18 cellular contexts compared by ENCODE assay signal in genomic region chr6:161596807-161597505, GRCh38.
DNase-seq lines count a peak whose midpoint lies in the region; ATAC-seq and TF ChIP-seq lines count a peak whose summit lies in the region.
"Had no signal": no experiment of that assay in that cellular context is flagged by ENCODE, and none has a peak within 500 bp of the region (broad histone marks: within the 10 kb centered on the region; RNA-seq: fewer than 3 reads in every experiment).

No MANE protein-coding gene starts in this region.

- H4K12ac ChIP-seq in trophoblast cell (ENCODE audit: low read depth, low read length): no peak overlapping the region

- no peak overlapping the region for H3K4me2 ChIP-seq in mammary epithelial cell (ENCODE audit: insufficient read depth, low read depth, low read length)
- no peak overlapping the region for H3K4me2 ChIP-seq in trophoblast cell (ENCODE audit: low read length)
- H3K4me2 ChIP-seq: BLaER1 treated with 17β-estradiol and CSF1 and Interleukin-3, amounts not matched to agents 10 nM and 100 nM had no signal

- H3K9ac ChIP-seq in mammary epithelial cell (ENCODE audit: insufficient read depth, low read length) (no peak overlapping the region), trophoblast cell (ENCODE audit: low read length) (no peak overlapping the region)
- H3K9ac ChIP-seq: BLaER1 treated with 17β-estradiol and CSF1 and Interleukin-3, amounts not matched to agents 10 nM and 100 nM; GM23248 had no signal

- no peak for DNase-seq in mammary epithelial cell
- DNase-seq in MCF 10A (ENCODE audit: unreplicated experiment): no peak
- DNase-seq in NCI-H526 treated with DMSO at 0.1 percent for 48 hours (lab: John Stamatoyannopoulos, UW): peak; percentile 17
- no peak for DNase-seq in epithelial cell of prostate (ENCODE audit: low read depth, low spot score)
- DNase-seq in trophoblast cell: peak; percentile 57 to 79
- DNase-seq in posterior vena cava (ENCODE audit: low spot score): no peak
- DNase-seq in NCI-H2171 (lab: John Stamatoyannopoulos, UW): no peak
- DNase-seq: CD8-positive, alpha-beta T cell; DMS 273 treated with DMSO at 0.1 percent for 48 hours; DMS79; GDM1; GM23248 had no signal

- H3K4me3 Mint-ChIP-seq in MCF 10A (ENCODE audit: unreplicated experiment): no peak overlapping the region
- H3K4me3 Mint-ChIP-seq: B cell; CD8-positive, alpha-beta T cell; IgD-negative memory B cell had no signal

- H4K91ac ChIP-seq in trophoblast cell (ENCODE audit: low read depth, low read length): no peak overlapping the region

- no peaks in the 10 kb centered on the region for H3K27me3 Mint-ChIP-seq in MCF 10A (ENCODE audit: insufficient read depth, unreplicated experiment)
- H3K27me3 Mint-ChIP-seq: B cell, IgD-negative memory B cell had no signal

- no peak overlapping the region for H2BK12ac ChIP-seq in trophoblast cell (ENCODE audit: low read length)

- H2AK5ac ChIP-seq in trophoblast cell (ENCODE audit: low read length): no peak overlapping the region

- POLR2A ChIA-PET in MCF 10A (lab: Yijun Ruan, JAX): no interaction called here

- H4K8ac ChIP-seq in trophoblast cell (ENCODE audit: low read depth, low read length): no peak overlapping the region

- WGBS in mammary epithelial cell (ENCODE audit: low coverage, missing lambda C conversion rate): 44% methylated on average over 5 of the region's 7 CpGs
- WGBS in trophoblast cell (ENCODE audit: extremely low coverage, insufficient coverage, insufficient read length): no CpG with 5 or more reads among the region's 7 CpGs

- H3K4me1 Mint-ChIP-seq in MCF 10A (ENCODE audit: insufficient read depth, unreplicated experiment): no peaks in the 10 kb centered on the region
- H3K4me1 Mint-ChIP-seq: B cell, IgD-negative memory B cell had no signal

- no peak overlapping the region for H3K27ac ChIP-seq in mammary epithelial cell (ENCODE audit: insufficient read depth, low read depth, low read length)
- H3K27ac ChIP-seq in epithelial cell of prostate: peak overlapping the region; percentile 41
- H3K27ac ChIP-seq in trophoblast cell (ENCODE audit: low read depth, low read length): no peak overlapping the region
- H3K27ac ChIP-seq: BLaER1 treated with 17β-estradiol and CSF1 and Interleukin-3, amounts not matched to agents 10 nM and 100 nM; GM23248 had no signal

- intact Hi-C loops in mammary epithelial cell (cut with micrococcal nuclease): no loop called here
- intact Hi-C loops in MCF 10A (cut with micrococcal nuclease): no loop called here
- intact Hi-C loops in posterior vena cava (cut with DNase I): no loop called here

- no peak for TF ChIP-seq CTCF in mammary epithelial cell (conservative IDR thresholded peaks at IDR 0.05 in 1 of 2, IDR thresholded peaks at IDR 0.05 in 1 of 2; ENCODE audit: extremely low read depth in 1 of 2, insufficient read depth in 1 of 2, low read depth in 1 of 2, low read length in 2 of 2)
- no peak for TF ChIP-seq CTCF in MCF 10A (IDR thresholded peaks at IDR 0.05; ENCODE audit: unreplicated experiment)

- no peak overlapping the region for H3K14ac ChIP-seq in trophoblast cell (ENCODE audit: low read length)

- peaks cover 2% of the 10 kb centered on the region for H3K4me1 ChIP-seq in mammary epithelial cell (ENCODE audit: insufficient read depth, low read length)
- H3K4me1 ChIP-seq in trophoblast cell (ENCODE audit: control insufficient read depth in 1 of 2, insufficient read depth in 2 of 2, low read length in 2 of 2): no peaks in the 10 kb centered on the region
- H3K4me1 ChIP-seq: BLaER1 treated with 17β-estradiol and CSF1 and Interleukin-3, amounts not matched to agents 10 nM and 100 nM; HAP-1 had no signal

- H4K20me1 ChIP-seq in mammary epithelial cell (ENCODE audit: insufficient read depth, low read length): no peaks in the 10 kb centered on the region
- H4K20me1 ChIP-seq: BLaER1 treated with 17β-estradiol and CSF1 and Interleukin-3, amounts not matched to agents 10 nM and 100 nM had no signal

- H3K18ac ChIP-seq in trophoblast cell (ENCODE audit: low read length): no peak overlapping the region

- BruUV-seq in mammary epithelial cell (replicated peaks; lab: Mats Ljungman, UMichigan) (no TSS peak), MCF 10A (replicated peaks; lab: Mats Ljungman, UMichigan) (no TSS peak)

- H3K4ac ChIP-seq in trophoblast cell (ENCODE audit: low read depth, low read length): no peak overlapping the region

- CTCF ChIA-PET in mammary epithelial cell (lab: Charles Lee; ENCODE audit: low non-redundant PET): no interaction called here
- CTCF ChIA-PET in MCF 10A (lab: Yijun Ruan, JAX): interaction anchor here (1.6 kb wide), 1 partner anchor 179 kb away, joined by 5 read pairs; no protein-coding TSS in a partner anchor

- dilution Hi-C loops in mammary epithelial cell (cut with HindIII; ENCODE audit: low sequenced_read_pairs): no loop called here

- H2BK120ac ChIP-seq in trophoblast cell (ENCODE audit: insufficient read depth, low read length, poor library complexity): no peak overlapping the region

- H3K27me3 ChIP-seq in mammary epithelial cell (ENCODE audit: insufficient read depth, low read length) (no peaks in the 10 kb centered on the region), trophoblast cell (ENCODE audit: insufficient read depth, low read length) (no peaks in the 10 kb centered on the region)
- H3K27me3 ChIP-seq: BLaER1 treated with 17β-estradiol and CSF1 and Interleukin-3, amounts not matched to agents 10 nM and 100 nM had no signal

- no peak overlapping the region for H3K23ac ChIP-seq in trophoblast cell (ENCODE audit: low read length)

- no peaks in the 10 kb centered on the region for H3K36me3 ChIP-seq in mammary epithelial cell (ENCODE audit: insufficient read depth, low read length)
- H3K36me3 ChIP-seq in trophoblast cell (ENCODE audit: control insufficient read depth in 1 of 2, insufficient read depth in 2 of 2, low read length in 2 of 2): no peaks in the 10 kb centered on the region
- H3K36me3 ChIP-seq: BLaER1 treated with 17β-estradiol and CSF1 and Interleukin-3, amounts not matched to agents 10 nM and 100 nM; HAP-1 had no signal

- H2AFZ ChIP-seq in mammary epithelial cell (ENCODE audit: low read depth, low read length): peak overlapping the region; percentile 52
- H2AFZ ChIP-seq in trophoblast cell (ENCODE audit: insufficient read depth, low read length, poor library complexity): no peak overlapping the region
- H2AFZ ChIP-seq: GM23248 had no signal

- H2BK5ac ChIP-seq in trophoblast cell (ENCODE audit: low read depth, low read length, poor library complexity): no peak overlapping the region

- no peak overlapping the region for H3K27ac Mint-ChIP-seq in MCF 10A (ENCODE audit: low read depth, unreplicated experiment)
- H3K27ac Mint-ChIP-seq: B cell; CD8-positive, alpha-beta T cell; IgD-negative memory B cell had no signal

- no peaks in the 10 kb centered on the region for H3K79me1 ChIP-seq in trophoblast cell (ENCODE audit: low read length)

- ATAC-seq in HG03108 (IDR thresholded peaks at IDR 0.05; ENCODE audit: unreplicated experiment): no peak
- ATAC-seq: CD8-positive, alpha-beta T cell; HepG2 had no signal

- H3K9me3 ChIP-seq in mammary epithelial cell (replicated peaks; ENCODE audit: insufficient read depth, low read length): no peaks in the 10 kb centered on the region
- peaks cover 2% of the 10 kb centered on the region for H3K9me3 ChIP-seq in trophoblast cell (ENCODE audit: insufficient read depth, low read depth, low read length)
- H3K9me3 ChIP-seq: HAP-1 had no signal

- peaks cover 6% of the 10 kb centered on the region for H3K36me3 Mint-ChIP-seq in MCF 10A (ENCODE audit: insufficient read depth, unreplicated experiment)

- H3K9me3 Mint-ChIP-seq in MCF 10A (ENCODE audit: unreplicated experiment): no peaks in the 10 kb centered on the region

- no peak overlapping the region for H3K4me3 ChIP-seq in mammary epithelial cell (replicated peaks in 1 of 3; ENCODE audit: insufficient read depth in 1 of 3, low read depth in 2 of 3, low read length in 3 of 3)
- no peak overlapping the region for H3K4me3 ChIP-seq in trophoblast cell (ENCODE audit: low read depth, low read length)
- H3K4me3 ChIP-seq: BLaER1 treated with 17β-estradiol and CSF1 and Interleukin-3, amounts not matched to agents 10 nM and 100 nM; GM23248; HAP-1 had no signal

- no peaks in the 10 kb centered on the region for H3K79me2 ChIP-seq in mammary epithelial cell (ENCODE audit: insufficient read depth, low read length)
- H3K79me2 ChIP-seq in trophoblast cell (ENCODE audit: control insufficient read depth, insufficient read depth, low read length, poor library complexity): no peaks in the 10 kb centered on the region

- in situ Hi-C loops in mammary epithelial cell (cut with MboI; ENCODE audit: low sequenced_read_pairs in 2 of 2): no loop called here

Comparison
In these comparisons a context has a peak if more than half of its experiments do, and no peak if none do; other contexts are left out.
1. DNase-seq: peak in NCI-H526 treated with DMSO at 0.1 percent for 48 hours (single experiment) and trophoblast cell (2 of 2); none in mammary epithelial cell (single experiment), MCF 10A (single experiment), epithelial cell of prostate (single experiment), posterior vena cava (single experiment) and NCI-H2171 (single experiment).